ENCODE assay signal across 22 cellular contexts in genomic region chrX:154116514-154116913, GRCh38. TPM values are rescaled to one million over a fixed set of nuclear protein-coding genes. Genes with fewer than 3 reads are reported as not detected.
"Had no signal": no experiment of that assay in that cellular context is flagged by ENCODE, and none has a peak within 500 bp of the region (broad histone marks: within the 10 kb centered on the region; RNA-seq: fewer than 3 reads in every experiment).

No MANE protein-coding gene starts in this region.

- H3K9me3 ChIP-seq: gastrocnemius medialis, uterus had no signal

- H3K27me3 Mint-ChIP-seq: activated naive CD4-positive, alpha-beta T cell treated with anti-CD3 and anti-CD28 coated beads, Interleukin-2, amount 50 U/mL, for 24 hours; effector memory CD8-positive, alpha-beta T cell; stimulated activated naive B cell treated with anti-CD40 and anti-IgM and Interleukin-4, amounts not matched to agents 10 μg/mL and 1 μg/mL and 100 μg/mL, for 72 hours had no signal

- H3K4me3 ChIP-seq: esophagus squamous epithelium, gastrocnemius medialis, uterus had no signal

- H3K27ac ChIP-seq: esophagus squamous epithelium, gastrocnemius medialis, parathyroid adenoma, uterus had no signal

- H3K36me3 Mint-ChIP-seq: activated naive CD4-positive, alpha-beta T cell treated with anti-CD3 and anti-CD28 coated beads, Interleukin-2, amount 50 U/mL, for 24 hours; natural killer cell treated with Interleukin-12 subunit alpha and Interleukin-12 subunit beta and Interleukin-15 and Interleukin-18, amount 100 ng/mL, for 72 hours; stimulated activated naive B cell treated with anti-CD40 and anti-IgM and Interleukin-4, amounts not matched to agents 10 μg/mL and 1 μg/mL and 100 μg/mL, for 72 hours; WTC11 had no signal

- H3K27me3 ChIP-seq: esophagus squamous epithelium, uterus had no signal

- H3K4me1 ChIP-seq: esophagus squamous epithelium, gastrocnemius medialis, parathyroid adenoma had no signal

- H3K4me1 Mint-ChIP-seq: WTC11 had no signal

- ATAC-seq: effector memory CD8-positive, alpha-beta T cell; gastrocnemius medialis; natural killer cell treated with Interleukin-12 subunit alpha and Interleukin-12 subunit beta and Interleukin-15 and Interleukin-18, amount 100 ng/mL, for 72 hours; sciatic nerve; stimulated activated naive B cell treated with anti-CD40 and anti-IgM and Interleukin-4, amounts not matched to agents 10 μg/mL and 1 μg/mL and 100 μg/mL, for 72 hours; WTC11 had no signal

- DNase-seq: activated gamma-delta T cell treated with Interleukin-2 at 50 U/mL for 16 hours; activated T-cell treated with anti-CD3 and anti-CD28 coated beads, Interleukin-2, amount 50 U/mL, for 1 hour; anterior cingulate cortex; central memory CD4-positive, alpha-beta T cell; effector memory CD8-positive, alpha-beta T cell; esophagus squamous epithelium; gastrocnemius medialis; hippocampal formation; small intestine; stimulated activated CD4-positive, alpha-beta T cell treated with anti-CD3 and anti-CD28 coated beads, Interleukin-2, amount 100 ng/mL, for 24 hours; stimulated activated naive B cell treated with anti-CD40 and anti-IgM and Interleukin-4, amounts not matched to agents 10 μg/mL and 1 μg/mL and 100 μg/mL, for 72 hours; T-helper 9 cell; trophoblast cell; uterus had no signal

- H3K9me3 Mint-ChIP-seq: activated naive CD4-positive, alpha-beta T cell treated with anti-CD3 and anti-CD28 coated beads, Interleukin-2, amount 50 U/mL, for 24 hours; effector memory CD8-positive, alpha-beta T cell; natural killer cell treated with Interleukin-12 subunit alpha and Interleukin-12 subunit beta and Interleukin-15 and Interleukin-18, amount 100 ng/mL, for 72 hours had no signal

- H3K36me3 ChIP-seq: esophagus squamous epithelium, gastrocnemius medialis, uterus had no signal

- H3K9ac ChIP-seq: parathyroid adenoma had no signal

- H3K4me3 Mint-ChIP-seq: activated naive CD4-positive, alpha-beta T cell treated with anti-CD3 and anti-CD28 coated beads, Interleukin-2, amount 50 U/mL, for 24 hours; effector memory CD8-positive, alpha-beta T cell; natural killer cell treated with Interleukin-12 subunit alpha and Interleukin-12 subunit beta and Interleukin-15 and Interleukin-18, amount 100 ng/mL, for 72 hours; stimulated activated naive B cell treated with anti-CD40 and anti-IgM and Interleukin-4, amounts not matched to agents 10 μg/mL and 1 μg/mL and 100 μg/mL, for 72 hours; WTC11 had no signal

- H3K27ac Mint-ChIP-seq: activated naive CD4-positive, alpha-beta T cell treated with anti-CD3 and anti-CD28 coated beads, Interleukin-2, amount 50 U/mL, for 24 hours; natural killer cell treated with Interleukin-12 subunit alpha and Interleukin-12 subunit beta and Interleukin-15 and Interleukin-18, amount 100 ng/mL, for 72 hours; stimulated activated naive B cell treated with anti-CD40 and anti-IgM and Interleukin-4, amounts not matched to agents 10 μg/mL and 1 μg/mL and 100 μg/mL, for 72 hours; WTC11 had no signal

RNA-seq across cellular contexts. Expression of gene OPN1LW, which starts 27.5 kb away (rescaled TPM):
- total RNA-seq: esophagus squamous epithelium; gastrocnemius medialis; liver; natural killer cell treated with Interleukin-12 subunit alpha and Interleukin-12 subunit beta and Interleukin-15 and Interleukin-18, amount 100 ng/mL, for 72 hours; pulmonary artery endothelial cell; sciatic nerve; temporal lobe; uterus; WTC11 had no signal
